22 cellular contexts compared by ENCODE assay signal in genomic region chr3:74139648-74140047, GRCh38.
A peak's percentile ranks its signal among the peaks of the same experiment; 100 is the strongest.
DNase-seq lines count a peak whose midpoint lies in the region; ATAC-seq and TF ChIP-seq lines count a peak whose summit lies in the region.
"Had no signal": no experiment of that assay in that cellular context is flagged by ENCODE, and none has a peak within 500 bp of the region (broad histone marks: within the 10 kb centered on the region; RNA-seq: fewer than 3 reads in every experiment).

No MANE protein-coding gene starts in this region.

- no peaks in the 10 kb centered on the region for H3K9me3 ChIP-seq in Panc1 (ENCODE audit: control insufficient read depth, insufficient read depth, low read depth, low read length)
- H3K9me3 ChIP-seq: HAP-1, lower lobe of right lung, upper lobe of left lung had no signal

- CTCF ChIA-PET in Panc1 (lab: Charles Lee) = no interaction called here

- no peaks in the 10 kb centered on the region for H3K79me2 ChIP-seq in GM23338 (replicated peaks; ENCODE audit: insufficient read depth)

- H3K4me1 ChIP-seq in GM23338 (ENCODE audit: insufficient read depth) (no peaks in the 10 kb centered on the region), Panc1 (ENCODE audit: control insufficient read depth, insufficient read depth, low read length) (no peaks in the 10 kb centered on the region)
- H3K4me1 ChIP-seq: HAP-1, lower lobe of right lung, upper lobe of left lung had no signal

- no peak overlapping the region for H3K4me2 ChIP-seq in GM23338

- no peaks in the 10 kb centered on the region for H3F3A ChIP-seq in GM23338 (replicated peaks; ENCODE audit: low read depth)

- ATAC-seq in GM23338 (peak; percentile 81), Panc1 (no peak)
- ATAC-seq: lower lobe of right lung, PC-3, sciatic nerve had no signal

- TF ChIP-seq CTCF in AG10803 (conservative IDR thresholded peaks at IDR 0.05; ENCODE audit: low read length) (peak; percentile 51; the same call in 1 of the 2 replicates), GM23338 (conservative IDR thresholded peaks at IDR 0.05; ENCODE audit: low read depth in 2 of 2) (peak; percentile 58 to 68), Panc1 (IDR thresholded peaks at IDR 0.05) (peak; percentile 7; the same call in 1 of the 2 replicates), glutamatergic neuron (IDR thresholded peaks at IDR 0.05; ENCODE audit: partially characterized antibody, unreplicated experiment) (no peak)

- POLR2A ChIA-PET in Panc1 (lab: Charles Lee) = no interaction called here

- no peak overlapping the region for H3K4me3 Mint-ChIP-seq in GM23338
- H3K4me3 Mint-ChIP-seq in glutamatergic neuron (ENCODE audit: unreplicated experiment) = no peak overlapping the region
- H3K4me3 Mint-ChIP-seq: activated naive CD8-positive, alpha-beta T cell; CD4-positive, alpha-beta memory T cell had no signal

- no peak overlapping the region for H3K27ac ChIP-seq in GM23338 (ENCODE audit: low read depth)
- H3K27ac ChIP-seq in Panc1 (ENCODE audit: low read length) = no peak overlapping the region
- H3K27ac ChIP-seq: lower lobe of right lung, upper lobe of left lung had no signal

- H3K27me3 Mint-ChIP-seq in GM23338 (ENCODE audit: insufficient read depth, low read depth, poor library complexity) (no peaks in the 10 kb centered on the region), glutamatergic neuron (ENCODE audit: unreplicated experiment) (no peaks in the 10 kb centered on the region)
- H3K27me3 Mint-ChIP-seq: activated naive CD8-positive, alpha-beta T cell; CD4-positive, alpha-beta memory T cell had no signal

- H4K20me1 ChIP-seq in GM23338 (replicated peaks; ENCODE audit: insufficient read depth) = no peaks in the 10 kb centered on the region

- H3K36me3 ChIP-seq in GM23338 (ENCODE audit: insufficient read depth) = no peaks in the 10 kb centered on the region
- H3K36me3 ChIP-seq in Panc1 (ENCODE audit: control insufficient read depth, insufficient read depth, low read length) = no peaks in the 10 kb centered on the region
- H3K36me3 ChIP-seq: HAP-1, lower lobe of right lung, upper lobe of left lung had no signal

- no peak overlapping the region for H2AFZ ChIP-seq in GM23338

- peak; percentile 14 for DNase-seq in AG10803 (ENCODE audit: low read depth)
- peak; percentile 48 for DNase-seq in GM23338 (ENCODE audit: low spot score)
- DNase-seq in Panc1 (ENCODE audit: low read depth, low spot score) = no peak
- DNase-seq in iPS-NIHi11 (ENCODE audit: low spot score) = peak; percentile 28
- DNase-seq in glutamatergic neuron = no peak
- no peak for DNase-seq in hypothalamus (lab: John Stamatoyannopoulos, UW)
- DNase-seq in NK-92 treated with Interleukin-12 subunit alpha and Interleukin-12 subunit beta, amount 100 ng/mL, for 24 hours (lab: John Stamatoyannopoulos, UW) = no peak
- no peak for DNase-seq in NCI-H526 (lab: John Stamatoyannopoulos, UW)
- DNase-seq: activated CD4-positive, CD25-positive, alpha-beta regulatory T cell; CD4-positive, alpha-beta memory T cell; cerebellar nuclear complex; erythroblast; KBM-7; lower lobe of right lung; NCI-H187 treated with DMSO at 0.1 percent for 48 hours; PC-3; stimulated activated CD4-positive, alpha-beta T cell treated with anti-CD3 and anti-CD28 coated beads, Interleukin-4, amount 100 ng/mL, for 1 hour; SW 1271; upper lobe of left lung had no signal

- intact Hi-C loops in Panc1 (cut with micrococcal nuclease; ENCODE audit: unreplicated experiment) = no loop called here

- in situ Hi-C loops in Panc1 (cut with HindIII; ENCODE audit: low pct_unique_long_range_greater_than_20kb, low sequenced_read_pairs) = no loop called here

- H3K36me3 Mint-ChIP-seq in GM23338 (ENCODE audit: low read depth) (no peaks in the 10 kb centered on the region), glutamatergic neuron (ENCODE audit: unreplicated experiment) (no peaks in the 10 kb centered on the region)
- H3K36me3 Mint-ChIP-seq: activated naive CD8-positive, alpha-beta T cell; CD4-positive, alpha-beta memory T cell had no signal

- H3K4me1 Mint-ChIP-seq in GM23338 (no peaks in the 10 kb centered on the region; the same call in 2 of the 3 replicates), glutamatergic neuron (ENCODE audit: low read depth, unreplicated experiment) (no peaks in the 10 kb centered on the region)
- H3K4me1 Mint-ChIP-seq: CD4-positive, alpha-beta memory T cell had no signal

- H3K27me3 ChIP-seq in GM23338 (ENCODE audit: insufficient read depth) = no peaks in the 10 kb centered on the region
- H3K27me3 ChIP-seq in Panc1 (ENCODE audit: control insufficient read depth, insufficient read depth, low read length) = no peaks in the 10 kb centered on the region
- H3K27me3 ChIP-seq: upper lobe of left lung had no signal

- H3K4me3 ChIP-seq in AG10803 (ENCODE audit: low read length) (no peak overlapping the region), GM23338 (no peak overlapping the region), Panc1 (ENCODE audit: low read depth in 2 of 2, low read length in 2 of 2) (no peak overlapping the region)
- H3K4me3 ChIP-seq: HAP-1, lower lobe of right lung, upper lobe of left lung had no signal

- no peaks in the 10 kb centered on the region for H3K9me3 Mint-ChIP-seq in GM23338
- no peaks in the 10 kb centered on the region for H3K9me3 Mint-ChIP-seq in glutamatergic neuron (ENCODE audit: unreplicated experiment)

- BruUV-seq in Panc1 (replicated peaks; lab: Mats Ljungman, UMichigan) = no TSS peak

- H3K9me2 ChIP-seq in GM23338 (ENCODE audit: insufficient read depth) = peaks cover 7% of the 10 kb centered on the region; the same call in 1 of the 2 replicates

- H3K27ac Mint-ChIP-seq in GM23338 (no peak overlapping the region), glutamatergic neuron (ENCODE audit: unreplicated experiment) (no peak overlapping the region)
- H3K27ac Mint-ChIP-seq: activated naive CD8-positive, alpha-beta T cell; CD4-positive, alpha-beta memory T cell had no signal

TF ChIP-seq in GM23338, 12 proteins besides CTCF, POLR2A, EP300 and RAD21 (continues in another document):
- TF ChIP-seq CREB1 (CRISPR knock-in tag; IDR thresholded peaks at IDR 0.05; ENCODE audit: low read depth) (no peak), ZNF331 (CRISPR knock-in tag; IDR thresholded peaks at IDR 0.05; ENCODE audit: low read depth) (no peak), REST (IDR thresholded peaks at IDR 0.05; ENCODE audit: unreplicated experiment) (no peak)

Comparison
In these comparisons a context has a peak if more than half of its experiments do, and no peak if none do; other contexts are left out.
1. DNase-seq: peak in AG10803 (single experiment), GM23338 (single experiment) and iPS-NIHi11 (single experiment); none in Panc1 (single experiment), glutamatergic neuron (single experiment), hypothalamus (0 of 51), NK-92 treated with Interleukin-12 subunit alpha and Interleukin-12 subunit beta, amount 100 ng/mL, for 24 hours (single experiment) and NCI-H526 (0 of 2).